8 cellular contexts compared by ENCODE assay signal in genomic region chr19:58450836-58451357, GRCh38. TPM values are rescaled to one million over a fixed set of nuclear protein-coding genes. Genes with fewer than 3 reads are reported as not detected.
A peak's percentile ranks its signal among the peaks of the same experiment; 100 is the strongest.
DNase-seq lines count a peak whose midpoint lies in the region; ATAC-seq, FAIRE-seq and TF ChIP-seq lines count a peak whose summit lies in the region.

No MANE protein-coding gene starts in this region.

- H3K4me2 ChIP-seq in GM23338, result peak overlapping the region; percentile 90

- peak overlapping the region; percentile 77 for H3K4me3 ChIP-seq in GM23338
- peak overlapping the region; percentile 80 to 93 for H3K4me3 ChIP-seq in gastroesophageal sphincter
- H3K4me3 ChIP-seq in skeletal muscle cell (ENCODE audit: low read depth, low read length), result peak overlapping the region; percentile 78

- H3F3A ChIP-seq in GM23338 (replicated peaks; ENCODE audit: low read depth), result 0 out of 2 replicates have a peak, but pooled peaks cover 3% of the 10 kb centered on the region

- H3K27ac Mint-ChIP-seq in CD14-positive monocyte (peak overlapping the region in 5 of 7 donors; percentile 22 to 89 (median 65)), GM23338 (no peak overlapping the region)

- peak overlapping the region; percentile 99 for H2AFZ ChIP-seq in GM23338

- H3K4me3 Mint-ChIP-seq in CD14-positive monocyte (peak overlapping the region; percentile 81 to 88), GM23338 (peak overlapping the region; percentile 82)

- H3K36me3 ChIP-seq in GM23338 (ENCODE audit: insufficient read depth) (no peaks in the 10 kb centered on the region; the same call in 1 of the 2 replicates), gastroesophageal sphincter (peaks cover 0 to 24% of the 10 kb centered on the region in 2 donors)

- intact Hi-C loops in CD14-positive monocyte (cut with micrococcal nuclease), result loop anchor here in 1 of 2 donors (1.0 kb wide), 1 partner anchor 11 kb away; the partner anchor contains the start of gene ZNF132

- H3K27me3 Mint-ChIP-seq in CD14-positive monocyte (ENCODE audit: low read depth in 3 of 3) (peaks cover 3 to 14% (median 8%) of the 10 kb centered on the region in 3 donors), GM23338 (ENCODE audit: insufficient read depth, low read depth, poor library complexity) (peaks cover 29% of the 10 kb centered on the region)

- H4K20me1 ChIP-seq in GM23338 (replicated peaks; ENCODE audit: insufficient read depth), result no peaks in the 10 kb centered on the region

- H3K9me3 Mint-ChIP-seq in CD14-positive monocyte (peaks cover 16 to 37% (median 32%) of the 10 kb centered on the region in 7 donors), GM23338 (peaks cover 48% of the 10 kb centered on the region)

- no peak for DNase-seq in CD14-positive monocyte (ENCODE audit: low spot score)
- DNase-seq in GM23338 (ENCODE audit: low spot score), result no peak
- DNase-seq in skeletal muscle cell (ENCODE audit: low read depth), result no peak
- no peak for DNase-seq in OCI-M1 (lab: John Stamatoyannopoulos, UW)
- DNase-seq in HTR-8/SVneo (ENCODE audit: insufficient read length, low spot score), result no peak

- 0 out of 2 replicates have a peak, but pooled peaks cover 6% of the 10 kb centered on the region for H3K9me2 ChIP-seq in GM23338 (ENCODE audit: insufficient read depth)

- FAIRE-seq in HTR-8/SVneo (lab: Jason Lieb, UNC), result no peak

- H3K4me1 ChIP-seq in GM23338 (ENCODE audit: insufficient read depth), result no peaks in the 10 kb centered on the region; the same call in 1 of the 2 replicates
- H3K4me1 ChIP-seq in gastroesophageal sphincter, result peaks cover 0 to 20% (median 0%) of the 10 kb centered on the region in 3 donors

- H3K27me3 ChIP-seq in GM23338 (ENCODE audit: insufficient read depth), result peaks cover 20% of the 10 kb centered on the region
- peaks cover 11% of the 10 kb centered on the region for H3K27me3 ChIP-seq in gastroesophageal sphincter

- H3K9me3 ChIP-seq in gastroesophageal sphincter, result no peaks in the 10 kb centered on the region

- peaks cover 16% of the 10 kb centered on the region for H3K4me1 Mint-ChIP-seq in CD14-positive monocyte
- H3K4me1 Mint-ChIP-seq in GM23338, result peaks cover 5% of the 10 kb centered on the region; the same call in 2 of the 3 replicates

- ATAC-seq in GM23338 (peak; percentile 54), SK-N-SH treated with all-trans-retinoic acid at 6 μM for 48 hours (peak; percentile 30), gastroesophageal sphincter (no peak), GM19455 (IDR thresholded peaks at IDR 0.05; ENCODE audit: unreplicated experiment) (no peak)

- TF ChIP-seq EP300 in gastroesophageal sphincter (IDR thresholded peaks at IDR 0.05), result no peak

- no peaks in the 10 kb centered on the region for H3K79me2 ChIP-seq in GM23338 (replicated peaks; ENCODE audit: insufficient read depth)

- no peak overlapping the region for H3K27ac ChIP-seq in GM23338 (ENCODE audit: low read depth)
- H3K27ac ChIP-seq in gastroesophageal sphincter, result peak overlapping the region in 3 of 4 donors; percentile 27 to 82 (median 80)

- TF ChIP-seq CTCF in CD14-positive monocyte (IDR thresholded peaks at IDR 0.05), result no peak
- no peak for TF ChIP-seq CTCF in GM23338 (conservative IDR thresholded peaks at IDR 0.05; ENCODE audit: low read depth in 2 of 2)
- no peak for TF ChIP-seq CTCF in gastroesophageal sphincter (IDR thresholded peaks at IDR 0.05)

- 4 to 6% methylated on average over 9 to 11 of the region's 11 CpGs for WGBS in gastroesophageal sphincter (ENCODE audit: low coverage in 1 of 2), 2 donors

- peaks cover 16 to 20% of the 10 kb centered on the region in 2 donors for H3K36me3 Mint-ChIP-seq in CD14-positive monocyte
- H3K36me3 Mint-ChIP-seq in GM23338 (ENCODE audit: low read depth), result peaks cover 21% of the 10 kb centered on the region

- no peak for TF ChIP-seq POLR2A in gastroesophageal sphincter (IDR thresholded peaks at IDR 0.05)

TF ChIP-seq in GM23338, 12 proteins besides CTCF, POLR2A, EP300 and RAD21 (continues in another document):
- TF ChIP-seq ZNF114 (CRISPR knock-in tag; IDR thresholded peaks at IDR 0.05), result no peak
- no peak for TF ChIP-seq ZNF331 (CRISPR knock-in tag; IDR thresholded peaks at IDR 0.05; ENCODE audit: low read depth)
- TF ChIP-seq EZH2phosphoT487 (IDR thresholded peaks at IDR 0.05; ENCODE audit: unreplicated experiment), result no peak
- TF ChIP-seq JUNB (IDR thresholded peaks at IDR 0.05; ENCODE audit: unreplicated experiment), result no peak

TF ChIP-seq in SK-N-SH treated with all-trans-retinoic acid at 6 μM for 48 hours, 23 proteins besides CTCF, POLR2A, EP300 and RAD21:
- TF ChIP-seq ARNTL (CRISPR knock-in tag; IDR thresholded peaks at IDR 0.05; ENCODE audit: borderline replicate concordance, low read depth) (no peak), RARB (CRISPR knock-in tag; IDR thresholded peaks at IDR 0.05) (no peak), ZNF70 (CRISPR knock-in tag; IDR thresholded peaks at IDR 0.05) (no peak), BACH2 (CRISPR knock-in tag; IDR thresholded peaks at IDR 0.05; ENCODE audit: borderline replicate concordance) (no peak), GLIS3 (CRISPR knock-in tag; IDR thresholded peaks at IDR 0.05) (no peak), OSR1 (CRISPR knock-in tag; IDR thresholded peaks at IDR 0.05) (no peak), ZC3H10 (CRISPR knock-in tag; IDR thresholded peaks at IDR 0.05) (no peak)

RNA-seq across cellular contexts. Expression of gene ZNF324B, which starts 0.5 kb away (rescaled TPM):
- polyA plus RNA-seq in CD14-positive monocyte (under 1 TPM; 0.46 to 0.82 TPM), GM23338 (2016; fragmentation: Nextera tagmentation; extraction: Ambion mirVana) (0.50 and 0.61 TPM in 2 replicates)
- 3.0 and 4.7 TPM in 2 replicates for total RNA-seq in GM23338 (2014; rRNA removed; shearing (Covaris generic))
- 10 to 100 TPM in 1 of 4 donors, 1 to 10 TPM in 3; 4.3 to 12.8 (median 8.6) TPM for total RNA-seq in gastroesophageal sphincter

RNA-seq across cellular contexts. Expression of gene ZNF132, which starts 10.9 kb away (rescaled TPM):
- polyA plus RNA-seq in CD14-positive monocyte (under 1 TPM; 0.40 to 0.92 TPM), GM23338 (2016; fragmentation: Nextera tagmentation; extraction: Ambion mirVana) (1.1 and 2.2 TPM in 2 replicates)
- total RNA-seq in GM23338 (2014; rRNA removed; shearing (Covaris generic)), result 3.0 and 5.2 TPM in 2 replicates
- 1 to 10 TPM; 4.1 to 8.6 (median 6.2) TPM for total RNA-seq in gastroesophageal sphincter

RNA-seq across cellular contexts. Expression of gene ZNF324, which starts 16.0 kb away (rescaled TPM):
- 1 to 10 TPM; 4.1 to 5.3 TPM for polyA plus RNA-seq in CD14-positive monocyte
- total RNA-seq in GM23338 (2014; rRNA removed; shearing (Covaris generic)), result 11.4 and 15.0 TPM in 2 replicates
- 3.5 and 3.9 TPM in 2 replicates for polyA plus RNA-seq in GM23338 (2016; fragmentation: Nextera tagmentation; extraction: Ambion mirVana)
- 10 to 100 TPM; 10.3 to 20.7 (median 18.1) TPM for total RNA-seq in gastroesophageal sphincter

RNA-seq across cellular contexts. Expression of gene ZNF446, which starts 25.3 kb away (rescaled TPM):
- polyA plus RNA-seq in CD14-positive monocyte (1 to 10 TPM; 2.0 to 2.2 TPM), GM23338 (2016; fragmentation: Nextera tagmentation; extraction: Ambion mirVana) (2.1 and 2.4 TPM in 2 replicates)
- 5.6 and 5.9 TPM in 2 replicates for total RNA-seq in GM23338 (2014; rRNA removed; shearing (Covaris generic))
- total RNA-seq in gastroesophageal sphincter, result 10 to 100 TPM; 11.2 to 25.4 (median 17.5) TPM

RNA-seq across cellular contexts. Expression of gene ZNF584, which starts 42.4 kb away (rescaled TPM):
- polyA plus RNA-seq in CD14-positive monocyte (1 to 10 TPM; 1.2 to 3.1 TPM), GM23338 (2016; fragmentation: Nextera tagmentation; extraction: Ambion mirVana) (1.1 and 2.3 TPM in 2 replicates)
- total RNA-seq in GM23338 (2014; rRNA removed; shearing (Covaris generic)), result 8.1 and 9.1 TPM in 2 replicates
- total RNA-seq in gastroesophageal sphincter, result 10 to 100 TPM; 10.9 to 17.6 (median 12.6) TPM

Comparison
In these comparisons a context has a peak if more than half of its experiments do, and no peak if none do; other contexts are left out.
1. ATAC-seq: peak in GM23338 (single experiment) and SK-N-SH treated with all-trans-retinoic acid at 6 μM for 48 hours (single experiment); none in gastroesophageal sphincter (single experiment) and GM19455 (single experiment).
2. Peak in every context shown above with its lines, with median percentiles within 50 percentile points of each other: H3K4me3 ChIP-seq.